In the genomic region with DNA sequence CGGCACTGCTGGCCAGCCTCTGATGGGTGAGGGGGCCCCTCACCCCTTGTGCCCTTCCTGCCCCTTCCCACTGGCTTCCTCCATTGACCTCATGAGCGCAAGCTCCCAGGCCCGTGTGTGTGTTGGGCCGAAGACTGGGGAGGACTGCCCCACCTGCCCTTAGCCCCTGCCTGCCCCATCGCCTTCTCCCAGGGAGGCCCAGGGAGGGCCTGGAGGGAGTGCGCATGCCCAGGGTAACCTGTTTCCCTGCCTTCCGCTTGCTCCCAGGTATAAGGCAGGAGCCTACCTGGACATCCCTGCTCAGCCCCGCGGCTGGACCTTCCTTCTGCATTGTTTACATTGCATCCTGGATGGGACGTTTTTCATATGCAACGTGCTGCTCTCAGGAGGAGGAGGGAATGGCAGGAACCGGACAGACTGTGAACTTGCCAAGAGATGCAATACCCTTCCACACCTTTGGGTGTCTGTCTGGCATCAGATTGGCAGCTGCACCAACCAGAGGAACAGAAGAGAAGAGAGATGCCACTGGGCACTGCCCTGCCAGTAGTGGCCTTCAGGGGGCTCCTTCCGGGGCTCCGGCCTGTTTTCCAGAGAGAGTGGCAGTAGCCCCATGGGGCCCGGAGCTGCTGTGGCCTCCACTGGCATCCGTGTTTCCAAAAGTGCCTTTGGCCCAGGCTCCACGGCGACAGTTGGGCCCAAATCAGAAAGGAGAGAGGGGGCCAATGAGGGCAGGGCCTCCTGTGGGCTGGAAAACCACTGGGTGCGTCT, we compare ENCODE assay signal across 9 cellular contexts. TPM values are rescaled to one million over a fixed set of nuclear protein-coding genes. Genes with fewer than 3 reads are reported as not detected.
DNase-seq lines count a peak whose midpoint lies in the region; ATAC-seq and TF ChIP-seq lines count a peak whose summit lies in the region.
"Had no signal": no experiment of that assay in that cellular context is flagged by ENCODE, and none has a peak within 500 bp of the region (broad histone marks: within the 10 kb centered on the region; RNA-seq: fewer than 3 reads in every experiment).

No MANE protein-coding gene starts in this region.

- in situ Hi-C loops in KBM-7 (cut with MboI; ENCODE audit: low pct_unique_long_range_greater_than_20kb, low sequenced_read_pairs), result no loop called here

- peaks cover 35% of the 10 kb centered on the region for H3K4me1 ChIP-seq in psoas muscle

- ATAC-seq in psoas muscle (peak; percentile 58 to 71 (median 66)), HG03095 (IDR thresholded peaks at IDR 0.05; ENCODE audit: unreplicated experiment) (no peak)

- peaks cover 0 to 1% (median 0%) of the 10 kb centered on the region in 3 donors for H3K27me3 ChIP-seq in psoas muscle (ENCODE audit: insufficient read depth in 3 of 3, low read length in 2 of 3)

- no peak overlapping the region for H3K4me3 ChIP-seq in epithelial cell of proximal tubule (ENCODE audit: low read depth, low read length)
- H3K4me3 ChIP-seq in psoas muscle, result peak overlapping the region; percentile 66

- intact Hi-C loops in psoas muscle (cut with DNase I), result no loop called here

- peak overlapping the region; percentile 64 for H3K27ac ChIP-seq in psoas muscle

- no peaks in the 10 kb centered on the region for H3K36me3 ChIP-seq in psoas muscle (ENCODE audit: insufficient read depth in 1 of 2, low read depth in 1 of 2)

- 54 to 66% (median 56%) methylated on average over 18 to 19 of the region's 19 CpGs for WGBS in psoas muscle, 3 donors

- no peaks in the 10 kb centered on the region for H3K9me3 ChIP-seq in psoas muscle

- peak; percentile 21 for DNase-seq in NCI-H1436 (lab: John Stamatoyannopoulos, UW)
- no peak for DNase-seq in NCI-H1436 treated with DMSO at 0.1 percent for 48 hours (lab: John Stamatoyannopoulos, UW)
- DNase-seq in NCI-H526 treated with DMSO at 0.1 percent for 48 hours (lab: John Stamatoyannopoulos, UW), result peak; percentile 27
- DNase-seq in epithelial cell of proximal tubule (ENCODE audit: low read depth), result no peak
- DNase-seq in psoas muscle, result no peak
- no peak for DNase-seq in KBM-7
- no peak for DNase-seq in dedifferentiated amniotic fluid mesenchymal stem cell (ENCODE audit: extremely low spot score)
- DNase-seq: activated CD4-positive, alpha-beta T cell treated with anti-CD3 and anti-CD28 coated beads, Interleukin-2, amount 50 U/mL, for 48 hours had no signal

- TF ChIP-seq CTCF in epithelial cell of proximal tubule (conservative IDR thresholded peaks at IDR 0.05; ENCODE audit: low read depth, low read length) (peak; percentile 67), psoas muscle (IDR thresholded peaks at IDR 0.05) (peak; percentile 42)

RNA-seq across cellular contexts. Expression of a gene that starts 8.8 kb away (rescaled TPM):
- 0.07 and 0.69 TPM in 2 replicates for total RNA-seq in epithelial cell of proximal tubule
- total RNA-seq in psoas muscle, result 10 to 100 TPM in 1 of 4 donors, 1 to 10 TPM in 3; 7.2 to 13.1 (median 9.2) TPM
- polyA plus RNA-seq in psoas muscle, result 1 to 10 TPM; 4.0 to 6.1 (median 6.0) TPM

RNA-seq across cellular contexts. Expression of a gene that starts 15.3 kb away (rescaled TPM):
- 14.3 and 23.8 TPM in 2 replicates for total RNA-seq in epithelial cell of proximal tubule
- 100 to 1,000 TPM in 2 of 4 donors, 10 to 100 TPM in 1, 1 to 10 TPM in 1; 3.7 to 243 (median 96.3) TPM for total RNA-seq in psoas muscle
- 100 to 1,000 TPM in 1 of 3 donors, 10 to 100 TPM in 2; 14.0 to 129 (median 49.0) TPM for polyA plus RNA-seq in psoas muscle

RNA-seq across cellular contexts. Expression of a gene that starts 43.7 kb away (rescaled TPM):
- total RNA-seq in epithelial cell of proximal tubule, result 27.2 and 35.4 TPM in 2 replicates
- total RNA-seq in psoas muscle, result 10 to 100 TPM in 3 of 4 donors, 1 to 10 TPM in 1; 8.1 to 20.5 (median 16.3) TPM
- polyA plus RNA-seq in psoas muscle, result 10 to 100 TPM in 2 of 3 donors, 1 to 10 TPM in 1; 8.4 to 16.9 (median 12.3) TPM

Comparison
In these comparisons a context has a peak if more than half of its experiments do, and no peak if none do; other contexts are left out.
1. DNase-seq: peak in NCI-H1436 (single experiment) and NCI-H526 treated with DMSO at 0.1 percent for 48 hours (single experiment); none in NCI-H1436 treated with DMSO at 0.1 percent for 48 hours (single experiment), epithelial cell of proximal tubule (single experiment), psoas muscle (0 of 2), KBM-7 (single experiment) and dedifferentiated amniotic fluid mesenchymal stem cell (single experiment).